ENCODE assay signal across 11 cellular contexts in the genomic region with DNA sequence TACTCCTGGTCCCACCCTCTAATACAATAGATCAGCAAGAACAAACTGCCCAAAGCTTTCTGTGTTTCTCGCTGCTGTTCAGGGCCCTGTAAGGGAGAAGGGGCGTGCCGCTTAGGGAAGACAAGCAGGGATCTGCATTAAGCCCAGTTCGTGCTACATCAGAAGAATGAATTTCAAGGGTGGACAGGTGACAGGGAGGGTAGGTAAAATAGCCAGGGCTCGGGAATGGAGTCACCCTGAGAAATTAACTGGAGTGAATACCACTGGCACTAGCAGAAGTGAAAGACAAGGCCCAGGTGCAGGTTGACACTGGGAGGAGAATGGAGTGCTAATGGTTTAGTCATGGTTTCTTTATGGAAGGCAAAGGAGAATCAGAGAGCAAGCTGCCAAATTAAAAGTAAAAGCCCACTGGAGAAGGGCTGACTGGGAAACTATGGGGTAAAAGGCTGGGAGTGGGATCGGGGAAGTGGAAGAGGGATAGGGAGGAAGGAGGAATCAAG.
A peak's percentile ranks its signal among the peaks of the same experiment; 100 is the strongest.
DNase-seq lines count a peak whose midpoint lies in the region; ATAC-seq and TF ChIP-seq lines count a peak whose summit lies in the region.
"Had no signal": no experiment of that assay in that cellular context is flagged by ENCODE, and none has a peak within 500 bp of the region (broad histone marks: within the 10 kb centered on the region; RNA-seq: fewer than 3 reads in every experiment).

No MANE protein-coding gene starts in this region.

- H3K9me3 Mint-ChIP-seq in T-helper 2 cell treated with Interferon-gamma antibody and Interleukin-4, amounts not matched to agents 5 μg/mL and 100 μg/mL, for 36 hours: no peaks in the 10 kb centered on the region
- H3K9me3 Mint-ChIP-seq: central memory CD8-positive, alpha-beta T cell; naive thymus-derived CD8-positive, alpha-beta T cell had no signal

- peaks cover 41% of the 10 kb centered on the region for H3K4me1 ChIP-seq in foreskin keratinocyte

- no peak for TF ChIP-seq CTCF in foreskin keratinocyte (conservative IDR thresholded peaks at IDR 0.05)

- no peak overlapping the region for H3K4me3 Mint-ChIP-seq in T-helper 2 cell treated with Interferon-gamma antibody and Interleukin-4, amounts not matched to agents 5 μg/mL and 100 μg/mL, for 36 hours
- H3K4me3 Mint-ChIP-seq: central memory CD8-positive, alpha-beta T cell; naive thymus-derived CD8-positive, alpha-beta T cell had no signal

- H3K27me3 Mint-ChIP-seq in T-helper 2 cell treated with Interferon-gamma antibody and Interleukin-4, amounts not matched to agents 5 μg/mL and 100 μg/mL, for 36 hours (ENCODE audit: low read depth): no peaks in the 10 kb centered on the region

- no peaks in the 10 kb centered on the region for H3K36me3 Mint-ChIP-seq in T-helper 2 cell treated with Interferon-gamma antibody and Interleukin-4, amounts not matched to agents 5 μg/mL and 100 μg/mL, for 36 hours (ENCODE audit: low read depth)
- H3K36me3 Mint-ChIP-seq: naive thymus-derived CD8-positive, alpha-beta T cell had no signal

- no peaks in the 10 kb centered on the region for H3K27me3 ChIP-seq in foreskin keratinocyte

- no peak overlapping the region for H3K27ac Mint-ChIP-seq in T-helper 2 cell treated with Interferon-gamma antibody and Interleukin-4, amounts not matched to agents 5 μg/mL and 100 μg/mL, for 36 hours

- ATAC-seq in foreskin keratinocyte (peak; percentile 32), GM19463 (IDR thresholded peaks at IDR 0.05; ENCODE audit: unreplicated experiment) (no peak)
- ATAC-seq: naive thymus-derived CD8-positive, alpha-beta T cell had no signal

- DNase-seq in NCI-H1092 treated with DMSO at 0.1 percent for 48 hours (lab: John Stamatoyannopoulos, UW) (peak; percentile 86), NCI-H1092 (lab: John Stamatoyannopoulos, UW) (no peak), NCI-H510A treated with DMSO at 0.1 percent for 48 hours (lab: John Stamatoyannopoulos, UW) (peak; percentile 43), foreskin keratinocyte (no peak), mesenteric fat pad (ENCODE audit: low spot score) (no peak)
- DNase-seq in T-helper 2 cell treated with Interferon-gamma antibody and Interleukin-4, amounts not matched to agents 5 μg/mL and 100 μg/mL, for 36 hours (ENCODE audit: low spot score): no peak
- DNase-seq: Karpas-422; naive thymus-derived CD8-positive, alpha-beta T cell had no signal

- no peak overlapping the region for H3K4me3 ChIP-seq in skin epidermis

- H3K27ac ChIP-seq in foreskin keratinocyte (peak overlapping the region; percentile 77), skin epidermis (peak overlapping the region in 19 of 21 experiments; percentile 37 to 84 (median 67))

- H3K4me1 Mint-ChIP-seq in T-helper 2 cell treated with Interferon-gamma antibody and Interleukin-4, amounts not matched to agents 5 μg/mL and 100 μg/mL, for 36 hours (ENCODE audit: low read depth): peaks cover under 1% of the 10 kb centered on the region
- H3K4me1 Mint-ChIP-seq: central memory CD8-positive, alpha-beta T cell; naive thymus-derived CD8-positive, alpha-beta T cell had no signal

Comparison
In these comparisons a context has a peak if more than half of its experiments do, and no peak if none do; other contexts are left out.
1. DNase-seq: peak in NCI-H1092 treated with DMSO at 0.1 percent for 48 hours (single experiment) and NCI-H510A treated with DMSO at 0.1 percent for 48 hours (single experiment); none in NCI-H1092 (single experiment), foreskin keratinocyte (0 of 2), mesenteric fat pad (single experiment) and T-helper 2 cell treated with Interferon-gamma antibody and Interleukin-4, amounts not matched to agents 5 μg/mL and 100 μg/mL, for 36 hours (single experiment).